Comparison of ENCODE assay signal across 8 cellular contexts in the genomic region with DNA sequence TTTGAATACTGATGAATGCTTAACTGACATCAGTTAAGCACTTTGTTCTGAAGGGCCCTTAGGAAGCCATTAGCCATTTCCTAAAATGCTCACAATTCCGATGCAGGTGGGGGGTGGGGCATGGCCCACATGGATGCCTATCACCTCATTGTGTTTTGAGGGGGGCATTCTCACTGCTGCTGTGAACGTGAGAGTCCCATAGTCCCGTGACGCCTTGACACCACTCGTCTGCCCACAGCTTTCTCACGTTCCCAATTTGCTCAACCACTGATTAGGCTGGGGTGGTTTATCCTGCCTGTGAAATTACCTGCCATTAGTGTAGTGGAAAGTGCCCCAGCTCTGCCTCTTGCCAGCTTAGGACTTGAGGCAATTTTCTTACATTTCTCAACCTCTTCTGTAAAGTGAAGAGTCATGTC. TPM values are rescaled to one million over a fixed set of nuclear protein-coding genes. Genes with fewer than 3 reads are reported as not detected.
DNase-seq lines count a peak whose midpoint lies in the region; ATAC-seq, FAIRE-seq and TF ChIP-seq lines count a peak whose summit lies in the region.
"Had no signal": no experiment of that assay in that cellular context is flagged by ENCODE, and none has a peak within 500 bp of the region (broad histone marks: within the 10 kb centered on the region; RNA-seq: fewer than 3 reads in every experiment).

No MANE protein-coding gene starts in this region.

- ATAC-seq in Panc1, result 0 out of 2 replicates have a peak, but pooled peaks have one; percentile 8
- no peak for ATAC-seq in HG03095 (IDR thresholded peaks at IDR 0.05; ENCODE audit: unreplicated experiment)
- no peak for ATAC-seq in HG02623 (IDR thresholded peaks at IDR 0.05; ENCODE audit: unreplicated experiment)

- no peaks in the 10 kb centered on the region; the same call in 1 of the 2 replicates for H3K4me1 ChIP-seq in Panc1 (ENCODE audit: control insufficient read depth, insufficient read depth, low read length)
- H3K4me1 ChIP-seq in skeletal muscle satellite cell (ENCODE audit: control insufficient read depth, insufficient read depth, low read length), result peaks cover 63% of the 10 kb centered on the region

- H3K27me3 ChIP-seq in Panc1 (ENCODE audit: control insufficient read depth, insufficient read depth, low read length) (no peaks in the 10 kb centered on the region), skeletal muscle satellite cell (ENCODE audit: control insufficient read depth, insufficient read depth, low read length) (no peaks in the 10 kb centered on the region)

- intact Hi-C loops in Panc1 (cut with micrococcal nuclease; ENCODE audit: unreplicated experiment), result no loop called here

- peak; percentile 85 for FAIRE-seq in GM19239 (lab: Jason Lieb, UNC)

- in situ Hi-C loops in Panc1 (cut with HindIII; ENCODE audit: low pct_unique_long_range_greater_than_20kb, low sequenced_read_pairs), result no loop called here

- CTCF ChIA-PET in Panc1 (lab: Charles Lee), result interaction anchor here (0.6 to 0.9 kb wide), 2 partner anchors 71 to 234 kb away, joined by 4 to 6 read pairs; no protein-coding TSS in a partner anchor

- H3K9me3 ChIP-seq in Panc1 (ENCODE audit: control insufficient read depth, insufficient read depth, low read depth, low read length), result no peaks in the 10 kb centered on the region
- H3K9me3 ChIP-seq in skeletal muscle satellite cell (replicated peaks; ENCODE audit: low read length), result no peaks in the 10 kb centered on the region
- H3K9me3 ChIP-seq: psoas muscle had no signal

- peak overlapping the region; percentile 74 for H3K4me2 ChIP-seq in skeletal muscle satellite cell (ENCODE audit: low read length)

- TF ChIP-seq CTCF in Panc1 (IDR thresholded peaks at IDR 0.05), result no peak

- H3K27ac ChIP-seq in Panc1 (ENCODE audit: low read length), result no peak overlapping the region
- H3K27ac ChIP-seq: psoas muscle had no signal

- no peak for DNase-seq in GM19239 (ENCODE audit: insufficient read length, low spot score)
- no peak for DNase-seq in Panc1 (ENCODE audit: low read depth, low spot score)
- DNase-seq in dermis blood vessel endothelial cell, result peak; percentile 78
- DNase-seq in NCI-H526 treated with DMSO at 0.1 percent for 48 hours (lab: John Stamatoyannopoulos, UW), result no peak

- H3K36me3 ChIP-seq in Panc1 (ENCODE audit: control insufficient read depth, insufficient read depth, low read length) (no peaks in the 10 kb centered on the region), skeletal muscle satellite cell (ENCODE audit: insufficient read depth, low read length) (no peaks in the 10 kb centered on the region)

- H3K4me3 ChIP-seq in Panc1 (ENCODE audit: low read depth in 2 of 2, low read length in 2 of 2), result no peak overlapping the region
- no peak overlapping the region for H3K4me3 ChIP-seq in skeletal muscle satellite cell (ENCODE audit: low read length)

- H3K9ac ChIP-seq in skeletal muscle satellite cell (ENCODE audit: low read depth, low read length), result peak overlapping the region; percentile 57

- POLR2A ChIA-PET in Panc1 (lab: Charles Lee), result interaction anchor here (1.0 kb wide), 1 partner anchor 31 kb away, joined by 6 read pairs; no protein-coding TSS in a partner anchor

- BruUV-seq in Panc1 (replicated peaks; lab: Mats Ljungman, UMichigan), result no TSS peak

RNA-seq across cellular contexts. Expression of gene DUSP5, which starts 31.9 kb away (rescaled TPM):
- total RNA-seq in Panc1 (2021; ENCODE audit: unreplicated experiment) (30.1 TPM), dermis blood vessel endothelial cell (20.9 and 31.3 TPM in 2 replicates)
- 18.3 TPM for polyA plus RNA-seq in Panc1 (2012; ENCODE audit: insufficient read length)
- total RNA-seq in skeletal muscle satellite cell (2012; rRNA removed), result 35.2 and 70.1 TPM in 2 replicates

RNA-seq across cellular contexts. Expression of gene SMC3, which starts 37.9 kb away (rescaled TPM):
- 71.2 TPM for total RNA-seq in Panc1 (2021; ENCODE audit: unreplicated experiment)
- polyA plus RNA-seq in Panc1 (2012; ENCODE audit: insufficient read length), result 30.4 TPM
- 29.6 and 47.3 TPM in 2 replicates for total RNA-seq in dermis blood vessel endothelial cell
- 13.5 and 16.7 TPM in 2 replicates for total RNA-seq in skeletal muscle satellite cell (2012; rRNA removed)
